9 cellular contexts compared by ENCODE assay signal in genomic region chr1:24318988-24319863, GRCh38. TPM values are rescaled to one million over a fixed set of nuclear protein-coding genes. Genes with fewer than 3 reads are reported as not detected.
A peak's percentile ranks its signal among the peaks of the same experiment; 100 is the strongest.
DNase-seq lines count a peak whose midpoint lies in the region; ATAC-seq and TF ChIP-seq lines count a peak whose summit lies in the region.
"Had no signal": no experiment of that assay in that cellular context is flagged by ENCODE, and none has a peak within 500 bp of the region (broad histone marks: within the 10 kb centered on the region; RNA-seq: fewer than 3 reads in every experiment).

Gene GRHL3, plus strand, starts transcription at chr1:24319357. Its CDS starts 195 bp downstream, at chr1:24319552.

- in situ Hi-C loops in ACHN (cut with HindIII; ENCODE audit: low pct_ligation_motif_present, low pct_unique_long_range_greater_than_20kb, low sequenced_read_pairs) = no loop called here

- TF ChIP-seq EP300 in Ishikawa (IDR thresholded peaks at IDR 0.05; ENCODE audit: borderline replicate concordance) = no peak

- peak; percentile 3 for DNase-seq in ACHN
- peak; percentile 74 for DNase-seq in kidney glomerular epithelial cell (lab: John Stamatoyannopoulos, UW)
- no peak for DNase-seq in SK-N-DZ (ENCODE audit: low spot score)
- DNase-seq in SHP77 treated with DMSO at 0.1 percent for 48 hours (lab: John Stamatoyannopoulos, UW) = no peak

- no peak for TF ChIP-seq RAD21 in Ishikawa (IDR thresholded peaks at IDR 0.05; ENCODE audit: low read depth)

- peak within 1 kb of the TSS; percentile 70 for H3K4me3 Mint-ChIP-seq in activated naive CD8-positive, alpha-beta T cell

- no peaks in the 10 kb centered on the region for H3K9me3 Mint-ChIP-seq in activated naive CD8-positive, alpha-beta T cell (ENCODE audit: low read depth)

- H3K27ac Mint-ChIP-seq in activated naive CD8-positive, alpha-beta T cell = no peak within 1 kb of the TSS

- ATAC-seq in GM18907 (IDR thresholded peaks at IDR 0.05; ENCODE audit: unreplicated experiment) (no peak), GM18505 (IDR thresholded peaks at IDR 0.05; ENCODE audit: unreplicated experiment) (no peak)

- no peaks in the 10 kb centered on the region for H3K36me3 Mint-ChIP-seq in activated naive CD8-positive, alpha-beta T cell

- H3K4me1 Mint-ChIP-seq in activated naive CD8-positive, alpha-beta T cell (ENCODE audit: low read depth) = peaks cover 43% of the 10 kb centered on the region

- peaks cover 40% of the 10 kb centered on the region for H3K27me3 Mint-ChIP-seq in activated naive CD8-positive, alpha-beta T cell

- no peak for TF ChIP-seq POLR2A in GM18505 (IDR thresholded peaks at IDR 0.05; ENCODE audit: borderline replicate concordance, extremely low read depth, insufficient read depth, insufficient read length)

TF ChIP-seq in Ishikawa, 13 proteins besides CTCF, POLR2A, EP300 and RAD21:
- 0 out of 2 replicates have a peak, but pooled peaks have one; percentile 34 for TF ChIP-seq TCF12 (IDR thresholded peaks at IDR 0.05; ENCODE audit: low read depth)
- no peak for TF ChIP-seq FOXM1 (IDR thresholded peaks at IDR 0.05; ENCODE audit: borderline replicate concordance, low read depth)
- peak; percentile 31 for TF ChIP-seq MAX (IDR thresholded peaks at IDR 0.05)
TF ChIP-seq in Ishikawa: peak in this region for 2.

RNA-seq across cellular contexts. Expression of gene GRHL3, which starts in this region (rescaled TPM):
- polyA plus RNA-seq in SK-N-DZ (2014; cell fraction: cytosol; rRNA removed) = 0.10 TPM in 1 of 2 replicates, not detected in the other
- 0.15 TPM in 1 of 2 replicates, not detected in the other for polyA plus RNA-seq in SK-N-DZ (2014; cell fraction: nucleus; rRNA removed)
- polyA plus RNA-seq: neural cell had no signal

Comparison
In these comparisons a context has a peak if more than half of its experiments do, and no peak if none do; other contexts are left out.
1. DNase-seq: peak in ACHN (single experiment) and kidney glomerular epithelial cell (single experiment); none in SK-N-DZ (single experiment) and SHP77 treated with DMSO at 0.1 percent for 48 hours (single experiment).